In genomic region chr3:120908803-120909601, GRCh38 we compare ENCODE assay signal across 8 cellular contexts. TPM values are rescaled to one million over a fixed set of nuclear protein-coding genes. Genes with fewer than 3 reads are reported as not detected.
DNase-seq lines count a peak whose midpoint lies in the region; ATAC-seq and TF ChIP-seq lines count a peak whose summit lies in the region.

No MANE protein-coding gene starts in this region.

- TF ChIP-seq CTCF in HL-60 (IDR thresholded peaks at IDR 0.05; ENCODE audit: insufficient read depth, low read length) (no peak), cardiac fibroblast (IDR thresholded peaks at IDR 0.05; ENCODE audit: low read depth, low read length) (no peak), neural crest cell (conservative IDR thresholded peaks at IDR 0.05) (no peak)

- H3K36me3 Mint-ChIP-seq in neural crest cell (ENCODE audit: low read depth): no peaks in the 10 kb centered on the region

- H3K4me2 ChIP-seq in BLaER1 treated with 17β-estradiol and CSF1 and Interleukin-3, amounts not matched to agents 10 nM and 100 nM: peak overlapping the region; percentile 83 to 96 (median 90)

- no peak for ATAC-seq in HG02852 (IDR thresholded peaks at IDR 0.05; ENCODE audit: unreplicated experiment)

- no peaks in the 10 kb centered on the region for H3K9me3 ChIP-seq in BLaER1 treated with 17β-estradiol and CSF1 and Interleukin-3, amounts not matched to agents 10 nM and 100 nM (replicated peaks in 1 of 11)

- DNase-seq in HL-60 (ENCODE audit: low read depth in 1 of 2, low spot score in 1 of 2): no peak
- DNase-seq in cardiac fibroblast (ENCODE audit: low read depth in 2 of 2): peak in 1 of 2 donors; percentile 5
- DNase-seq in neural crest cell (ENCODE audit: low read depth, low spot score): no peak
- no peak for DNase-seq in NOMO-1 treated with dmso at 0.1 percent for 144 hours (lab: John Stamatoyannopoulos, UW; ENCODE audit: unreplicated experiment)
- DNase-seq in activated CD4-positive, alpha-beta T cell treated with anti-CD3 and anti-CD28 coated beads, Interleukin-2, amount 50 U/mL, for 1 hour: no peak
- DNase-seq in Ammon's horn (ENCODE audit: low spot score): no peak

- H3K4me3 ChIP-seq in BLaER1 treated with 17β-estradiol and CSF1 and Interleukin-3, amounts not matched to agents 10 nM and 100 nM: peak overlapping the region; percentile 64 to 87 (median 80)
- peak overlapping the region; percentile 36 for H3K4me3 ChIP-seq in HL-60 (replicated peaks; ENCODE audit: insufficient read depth, low read length)
- peak overlapping the region; percentile 40 to 48 for H3K4me3 ChIP-seq in cardiac fibroblast (replicated peaks in 1 of 2; ENCODE audit: low read depth in 2 of 2, low read length in 2 of 2)

- H4K20me1 ChIP-seq in BLaER1 treated with 17β-estradiol and CSF1 and Interleukin-3, amounts not matched to agents 10 nM and 100 nM: no peaks in the 10 kb centered on the region

- peak overlapping the region; percentile 19 to 83 (median 79); a peak in 21 of 22 replicates for H3K27ac ChIP-seq in BLaER1 treated with 17β-estradiol and CSF1 and Interleukin-3, amounts not matched to agents 10 nM and 100 nM
- no peak overlapping the region for H3K27ac ChIP-seq in HL-60 (replicated peaks)

- H3K9ac ChIP-seq in BLaER1 treated with 17β-estradiol and CSF1 and Interleukin-3, amounts not matched to agents 10 nM and 100 nM: peak overlapping the region; percentile 72 to 86 (median 81)

- H3K4me1 Mint-ChIP-seq in neural crest cell: peaks cover 23% of the 10 kb centered on the region

- H3K27ac Mint-ChIP-seq in neural crest cell (ENCODE audit: unreplicated experiment): no peak overlapping the region

- no peaks in the 10 kb centered on the region for H3K27me3 ChIP-seq in BLaER1 treated with 17β-estradiol and CSF1 and Interleukin-3, amounts not matched to agents 10 nM and 100 nM
- H3K27me3 ChIP-seq in HL-60 (ENCODE audit: insufficient read depth, poor library complexity, severe bottlenecking): peaks cover 23% of the 10 kb centered on the region

- H3K27me3 Mint-ChIP-seq in neural crest cell (ENCODE audit: low read depth): peaks cover 67% of the 10 kb centered on the region

- H3K9me3 Mint-ChIP-seq in neural crest cell: no peaks in the 10 kb centered on the region

- peak overlapping the region; percentile 94 for H3K4me3 Mint-ChIP-seq in neural crest cell

- H3K4me1 ChIP-seq in BLaER1 treated with 17β-estradiol and CSF1 and Interleukin-3, amounts not matched to agents 10 nM and 100 nM: peaks cover 14 to 42% (median 22%) of the 10 kb centered on the region in 10 experiments

- H3K36me3 ChIP-seq in BLaER1 treated with 17β-estradiol and CSF1 and Interleukin-3, amounts not matched to agents 10 nM and 100 nM: no peaks in the 10 kb centered on the region

RNA-seq across cellular contexts. Expression of gene STXBP5L, which starts 1.0 kb away (rescaled TPM):
- 3.0 and 4.3 TPM in 2 replicates for total RNA-seq in neural crest cell
